2 cellular contexts compared by ENCODE assay signal in the genomic region with DNA sequence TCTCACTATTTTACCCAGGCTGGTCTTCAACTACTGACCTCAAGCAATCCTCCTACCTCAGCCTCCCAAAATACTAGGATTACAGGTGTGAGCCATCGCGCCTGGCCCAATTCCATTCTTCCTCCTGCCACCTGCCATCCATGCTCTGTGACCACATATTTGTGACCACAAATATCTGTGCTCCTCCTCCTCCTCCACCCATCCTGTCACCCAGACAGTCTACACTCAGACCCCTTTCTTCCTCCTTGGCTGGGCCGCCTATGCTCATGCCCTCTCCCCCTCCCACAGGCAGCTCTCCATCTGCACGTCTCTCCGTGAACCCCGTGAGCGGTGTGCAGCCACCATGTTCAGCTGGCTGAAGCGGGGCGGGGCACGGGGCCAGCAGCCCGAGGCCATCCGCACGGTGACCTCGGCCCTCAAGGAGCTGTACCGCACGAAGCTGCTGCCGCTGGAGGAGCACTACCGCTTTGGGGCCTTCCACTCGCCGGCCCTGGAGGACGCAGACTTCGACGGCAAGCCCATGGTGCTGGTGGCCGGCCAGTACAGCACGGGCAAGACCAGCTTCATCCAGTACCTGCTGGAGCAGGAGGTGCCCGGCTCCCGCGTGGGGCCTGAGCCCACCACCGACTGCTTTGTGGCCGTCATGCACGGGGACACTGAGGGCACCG.
TF ChIP-seq lines count a peak whose summit lies in the region.

No MANE protein-coding gene starts in this region.

TF ChIP-seq in SK-N-SH, 30 proteins besides CTCF, POLR2A, EP300 and RAD21 (continued from another document):
- TF ChIP-seq IRF3 (IDR thresholded peaks at IDR 0.05; ENCODE audit: low read depth, low read length) (no peak), SMC3 (IDR thresholded peaks at IDR 0.05; ENCODE audit: low read depth, low read length) (no peak), FOSL2 (IDR thresholded peaks at IDR 0.05; ENCODE audit: borderline replicate concordance, low read depth) (no peak), FOXM1 (IDR thresholded peaks at IDR 0.05; ENCODE audit: low read depth) (no peak), MEF2A (IDR thresholded peaks at IDR 0.05; ENCODE audit: borderline replicate concordance, low read depth) (no peak), CHD2 (IDR thresholded peaks at IDR 0.05; ENCODE audit: low read length, partially characterized antibody) (no peak), SIN3A (IDR thresholded peaks at IDR 0.05; ENCODE audit: borderline replicate concordance, low read depth, low read length) (no peak), USF2 (IDR thresholded peaks at IDR 0.05; ENCODE audit: borderline replicate concordance, low read depth, low read length) (no peak), RFX5 (IDR thresholded peaks at IDR 0.05; ENCODE audit: low read length) (no peak), NFIC (IDR thresholded peaks at IDR 0.05; ENCODE audit: borderline replicate concordance) (no peak), GABPA (IDR thresholded peaks at IDR 0.05; ENCODE audit: low read depth) (no peak), TAF1 (IDR thresholded peaks at IDR 0.05; ENCODE audit: borderline replicate concordance, low read depth, low read length) (no peak), RXRA (IDR thresholded peaks at IDR 0.05; ENCODE audit: borderline replicate concordance, low read depth) (no peak), RCOR1 (IDR thresholded peaks at IDR 0.05; ENCODE audit: low read length) (no peak)
- TF ChIP-seq, protein P1, sequence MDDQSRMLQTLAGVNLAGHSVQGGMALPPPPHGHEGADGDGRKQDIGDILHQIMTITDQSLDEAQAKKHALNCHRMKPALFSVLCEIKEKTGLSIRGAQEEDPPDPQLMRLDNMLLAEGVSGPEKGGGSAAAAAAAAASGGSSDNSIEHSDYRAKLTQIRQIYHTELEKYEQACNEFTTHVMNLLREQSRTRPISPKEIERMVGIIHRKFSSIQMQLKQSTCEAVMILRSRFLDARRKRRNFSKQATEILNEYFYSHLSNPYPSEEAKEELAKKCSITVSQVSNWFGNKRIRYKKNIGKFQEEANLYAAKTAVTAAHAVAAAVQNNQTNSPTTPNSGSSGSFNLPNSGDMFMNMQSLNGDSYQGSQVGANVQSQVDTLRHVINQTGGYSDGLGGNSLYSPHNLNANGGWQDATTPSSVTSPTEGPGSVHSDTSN (IDR thresholded peaks at IDR 0.05): no peak

TF ChIP-seq in SK-N-SH treated with all-trans-retinoic acid at 6 μM for 48 hours, 23 proteins besides CTCF, POLR2A, EP300 and RAD21:
- TF ChIP-seq, protein P2, sequence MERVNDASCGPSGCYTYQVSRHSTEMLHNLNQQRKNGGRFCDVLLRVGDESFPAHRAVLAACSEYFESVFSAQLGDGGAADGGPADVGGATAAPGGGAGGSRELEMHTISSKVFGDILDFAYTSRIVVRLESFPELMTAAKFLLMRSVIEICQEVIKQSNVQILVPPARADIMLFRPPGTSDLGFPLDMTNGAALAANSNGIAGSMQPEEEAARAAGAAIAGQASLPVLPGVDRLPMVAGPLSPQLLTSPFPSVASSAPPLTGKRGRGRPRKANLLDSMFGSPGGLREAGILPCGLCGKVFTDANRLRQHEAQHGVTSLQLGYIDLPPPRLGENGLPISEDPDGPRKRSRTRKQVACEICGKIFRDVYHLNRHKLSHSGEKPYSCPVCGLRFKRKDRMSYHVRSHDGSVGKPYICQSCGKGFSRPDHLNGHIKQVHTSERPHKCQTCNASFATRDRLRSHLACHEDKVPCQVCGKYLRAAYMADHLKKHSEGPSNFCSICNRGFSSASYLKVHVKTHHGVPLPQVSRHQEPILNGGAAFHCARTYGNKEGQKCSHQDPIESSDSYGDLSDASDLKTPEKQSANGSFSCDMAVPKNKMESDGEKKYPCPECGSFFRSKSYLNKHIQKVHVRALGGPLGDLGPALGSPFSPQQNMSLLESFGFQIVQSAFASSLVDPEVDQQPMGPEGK (CRISPR knock-in tag; IDR thresholded peaks at IDR 0.05; ENCODE audit: borderline replicate concordance): no peak
- no peak for TF ChIP-seq TCF4 (CRISPR knock-in tag; IDR thresholded peaks at IDR 0.05; ENCODE audit: borderline replicate concordance)
- no peak for TF ChIP-seq CSRNP3 (CRISPR knock-in tag; IDR thresholded peaks at IDR 0.05)
- TF ChIP-seq ZNF70 (CRISPR knock-in tag; IDR thresholded peaks at IDR 0.05): no peak
- no peak for TF ChIP-seq OSR1 (CRISPR knock-in tag; IDR thresholded peaks at IDR 0.05)
- TF ChIP-seq, protein P3, sequence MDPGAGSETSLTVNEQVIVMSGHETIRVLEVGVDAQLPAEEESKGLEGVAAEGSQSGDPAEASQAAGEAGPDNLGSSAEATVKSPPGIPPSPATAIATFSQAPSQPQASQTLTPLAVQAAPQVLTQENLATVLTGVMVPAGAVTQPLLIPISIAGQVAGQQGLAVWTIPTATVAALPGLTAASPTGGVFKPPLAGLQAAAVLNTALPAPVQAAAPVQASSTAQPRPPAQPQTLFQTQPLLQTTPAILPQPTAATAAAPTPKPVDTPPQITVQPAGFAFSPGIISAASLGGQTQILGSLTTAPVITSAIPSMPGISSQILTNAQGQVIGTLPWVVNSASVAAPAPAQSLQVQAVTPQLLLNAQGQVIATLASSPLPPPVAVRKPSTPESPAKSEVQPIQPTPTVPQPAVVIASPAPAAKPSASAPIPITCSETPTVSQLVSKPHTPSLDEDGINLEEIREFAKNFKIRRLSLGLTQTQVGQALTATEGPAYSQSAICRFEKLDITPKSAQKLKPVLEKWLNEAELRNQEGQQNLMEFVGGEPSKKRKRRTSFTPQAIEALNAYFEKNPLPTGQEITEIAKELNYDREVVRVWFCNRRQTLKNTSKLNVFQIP (CRISPR knock-in tag; IDR thresholded peaks at IDR 0.05; ENCODE audit: borderline replicate concordance, low read depth): no peak
- TF ChIP-seq TOX (CRISPR knock-in tag; IDR thresholded peaks at IDR 0.05; ENCODE audit: borderline replicate concordance): no peak
- no peak for TF ChIP-seq ARNTL (CRISPR knock-in tag; IDR thresholded peaks at IDR 0.05; ENCODE audit: borderline replicate concordance, low read depth)
- no peak for TF ChIP-seq ZFP3 (CRISPR knock-in tag; IDR thresholded peaks at IDR 0.05)
- TF ChIP-seq TSHZ2 (CRISPR knock-in tag; IDR thresholded peaks at IDR 0.05): no peak
- TF ChIP-seq GLIS3 (CRISPR knock-in tag; IDR thresholded peaks at IDR 0.05): no peak
- no peak for TF ChIP-seq ISL1 (CRISPR knock-in tag; IDR thresholded peaks at IDR 0.05)
- TF ChIP-seq CSDC2 (CRISPR knock-in tag; IDR thresholded peaks at IDR 0.05): no peak
- no peak for TF ChIP-seq CREB5 (CRISPR knock-in tag; IDR thresholded peaks at IDR 0.05; ENCODE audit: low read depth)
- TF ChIP-seq SNAI2 (CRISPR knock-in tag; IDR thresholded peaks at IDR 0.05): no peak
- no peak for TF ChIP-seq RARB (CRISPR knock-in tag; IDR thresholded peaks at IDR 0.05)
